In the genomic region with DNA sequence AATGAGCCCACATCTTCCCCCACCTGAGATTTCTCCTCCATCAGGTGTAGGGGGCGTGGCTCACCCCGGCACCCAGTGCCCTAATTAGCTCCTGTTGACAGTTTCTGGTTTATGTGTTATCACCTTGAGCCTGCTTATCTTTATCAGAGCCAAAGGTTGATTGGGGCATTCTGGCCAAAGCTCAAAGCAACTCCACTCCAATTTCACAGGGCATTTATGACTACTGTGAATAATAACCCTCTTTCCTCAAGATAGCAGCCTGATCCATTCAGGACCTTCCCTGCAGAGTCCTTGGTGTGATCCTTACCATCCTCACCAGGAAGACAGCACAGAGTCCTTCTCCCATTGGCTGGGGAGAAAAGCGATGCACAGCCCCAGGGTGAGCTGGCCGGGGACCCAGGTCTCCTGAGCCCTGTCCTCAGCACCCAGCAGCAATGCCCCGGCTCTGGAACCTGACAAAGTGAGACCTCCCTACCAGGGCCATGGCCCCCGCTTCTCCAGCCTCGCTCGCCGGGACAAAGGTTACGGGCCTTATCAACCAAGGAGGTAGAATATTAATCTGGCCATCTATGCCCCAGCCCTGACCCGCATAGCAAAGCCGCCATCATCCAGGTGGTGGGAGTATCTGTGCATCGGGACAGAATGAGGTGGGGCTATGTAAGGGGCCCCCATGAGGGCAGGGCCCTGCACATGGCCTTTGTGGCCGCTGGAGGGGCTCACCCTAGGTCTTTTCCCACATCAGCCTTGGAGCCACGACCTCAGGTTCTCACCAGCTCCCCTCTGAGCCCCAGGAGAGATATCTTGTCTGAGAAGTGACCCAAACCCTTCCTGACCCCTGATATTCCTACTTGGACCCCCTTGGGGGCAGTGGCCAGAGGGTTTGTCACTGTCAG, we compare ENCODE assay signal across 13 cellular contexts.
DNase-seq lines count a peak whose midpoint lies in the region; ATAC-seq and TF ChIP-seq lines count a peak whose summit lies in the region.
"Had no signal": no experiment of that assay in that cellular context is flagged by ENCODE, and none has a peak within 500 bp of the region (broad histone marks: within the 10 kb centered on the region; RNA-seq: fewer than 3 reads in every experiment).

No MANE protein-coding gene starts in this region.

- TF ChIP-seq POLR2A in body of pancreas (IDR thresholded peaks at IDR 0.05): no peak

- H3K4me1 ChIP-seq in body of pancreas: peaks cover 72% of the 10 kb centered on the region
- peaks cover 71% of the 10 kb centered on the region for H3K4me1 ChIP-seq in mucosa of stomach (ENCODE audit: control insufficient read depth, insufficient read depth, low read length)

- H3K9me3 ChIP-seq in body of pancreas: no peaks in the 10 kb centered on the region
- H3K9me3 ChIP-seq in mucosa of stomach (ENCODE audit: control insufficient read depth, low read length): no peaks in the 10 kb centered on the region
- H3K9me3 ChIP-seq: tibial nerve had no signal

- H3K27ac ChIP-seq in body of pancreas: peak overlapping the region in 3 of 4 donors; percentile 14 to 73 (median 57)

- H3K27me3 ChIP-seq in body of pancreas: no peaks in the 10 kb centered on the region
- no peaks in the 10 kb centered on the region for H3K27me3 ChIP-seq in mucosa of stomach (ENCODE audit: control insufficient read depth, insufficient read depth, low read length)
- H3K27me3 ChIP-seq: tibial nerve had no signal

- intact Hi-C loops in left ventricle myocardium superior (cut with micrococcal nuclease): no loop called here
- intact Hi-C loops in cardiac septum (cut with DNase I): loop anchor here (5.0 kb wide), 1 partner anchor 50 kb away; no protein-coding TSS in a partner anchor
- intact Hi-C loops in body of pancreas (cut with DNase I): loop anchor here (10.0 kb wide), 1 partner anchor 53 kb away; no protein-coding TSS in a partner anchor
- intact Hi-C loops in head of caudate nucleus (cut with DNase I): no loop called here

- no peaks in the 10 kb centered on the region for H3K36me3 ChIP-seq in body of pancreas (replicated peaks in 1 of 2; ENCODE audit: insufficient read depth in 1 of 2, low read depth in 2 of 2)
- H3K36me3 ChIP-seq in mucosa of stomach (ENCODE audit: control insufficient read depth, insufficient read depth, low read length): no peaks in the 10 kb centered on the region
- H3K36me3 ChIP-seq: tibial nerve had no signal

- peak overlapping the region; percentile 42 for H3K9ac ChIP-seq in mucosa of stomach (ENCODE audit: low read length)

- DNase-seq in left ventricle myocardium superior (no peak), cardiac septum (ENCODE audit: low spot score) (no peak), body of pancreas (peak in 3 of 4 donors; percentile 57 to 75 (median 61)), NCI-H128 (lab: John Stamatoyannopoulos, UW; ENCODE audit: unreplicated experiment) (no peak), head of caudate nucleus (no peak)
- no peak for DNase-seq in stimulated activated CD4-positive, alpha-beta T cell treated with anti-CD3 and anti-CD28 coated beads, Interleukin-12 subunit alpha, Interleukin-12 subunit beta, amount 100 ng/mL, for 4 hours
- DNase-seq: DMS79 treated with DMSO at 0.1 percent for 48 hours, NCI-H1092 treated with DMSO at 0.1 percent for 48 hours, NCI-H226, SW 1271 had no signal

- no peak for TF ChIP-seq CTCF in body of pancreas (IDR thresholded peaks at IDR 0.05)

- H3K4me3 ChIP-seq in body of pancreas (no peak overlapping the region), mucosa of stomach (ENCODE audit: low read length) (no peak overlapping the region)
- H3K4me3 ChIP-seq: tibial nerve had no signal

- peak; percentile 4 for ATAC-seq in left ventricle myocardium superior
- ATAC-seq in body of pancreas: peak; percentile 7
- ATAC-seq in HG03108 (IDR thresholded peaks at IDR 0.05; ENCODE audit: unreplicated experiment): no peak

- 38 to 39% methylated on average over 4 to 15 of the region's 15 CpGs for WGBS in body of pancreas, 2 donors

Comparison
In these comparisons a context has a peak if more than half of its experiments do, and no peak if none do; other contexts are left out.
1. intact Hi-C loops: an anchor here in cardiac septum (5.0 kb wide) and body of pancreas (10.0 kb wide); none called in left ventricle myocardium superior and head of caudate nucleus.
2. DNase-seq: peak in body of pancreas (3 of 4); none in left ventricle myocardium superior (single experiment), cardiac septum (single experiment), NCI-H128 (single experiment), head of caudate nucleus (0 of 42) and stimulated activated CD4-positive, alpha-beta T cell treated with anti-CD3 and anti-CD28 coated beads, Interleukin-12 subunit alpha, Interleukin-12 subunit beta, amount 100 ng/mL, for 4 hours (single experiment).